33 cellular contexts compared by ENCODE assay signal in genomic region chr1:192603218-192603787, GRCh38. TPM values are rescaled to one million over a fixed set of nuclear protein-coding genes. Genes with fewer than 3 reads are reported as not detected.
A peak's percentile ranks its signal among the peaks of the same experiment; 100 is the strongest.
DNase-seq lines count a peak whose midpoint lies in the region; ATAC-seq and TF ChIP-seq lines count a peak whose summit lies in the region.
"Had no signal": no experiment of that assay in that cellular context is flagged by ENCODE, and none has a peak within 500 bp of the region (broad histone marks: within the 10 kb centered on the region; RNA-seq: fewer than 3 reads in every experiment).

No MANE protein-coding gene starts in this region.

- H3K27me3 ChIP-seq in GM23338 (ENCODE audit: insufficient read depth) (no peaks in the 10 kb centered on the region), osteoblast (ENCODE audit: insufficient read depth, low read length) (no peaks in the 10 kb centered on the region)
- H3K27me3 ChIP-seq: testis had no signal

- no peaks in the 10 kb centered on the region for H3K9me3 ChIP-seq in osteoblast (ENCODE audit: low read depth, low read length)
- H3K9me3 ChIP-seq: lower lobe of right lung, testis had no signal

- H3K4me3 Mint-ChIP-seq in GM23338: no peak overlapping the region
- no peak overlapping the region for H3K4me3 Mint-ChIP-seq in effector memory CD8-positive, alpha-beta T cell
- no peak overlapping the region for H3K4me3 Mint-ChIP-seq in naive thymus-derived CD8-positive, alpha-beta T cell
- H3K4me3 Mint-ChIP-seq: activated naive CD4-positive, alpha-beta T cell treated with anti-CD3 and anti-CD28 coated beads for 36 hours; activated T-helper 1 cell treated with anti-CD3 and anti-CD28 coated beads, Interleukin-12 subunit alpha, Interleukin-12 subunit beta, Interleukin-2, Interleukin-4 antibody, amounts not matched to agents 30 ng/mL and 10 ng/mL and 1 ng/mL, durations not matched to agents 14 hours and 24 hours and 36 hours had no signal

- H4K20me1 ChIP-seq in GM23338 (replicated peaks; ENCODE audit: insufficient read depth) (no peaks in the 10 kb centered on the region), osteoblast (ENCODE audit: insufficient read depth, low read length) (no peaks in the 10 kb centered on the region)

- H3K27ac Mint-ChIP-seq in GM23338: no peak overlapping the region
- peak overlapping the region; percentile 7 to 55 for H3K27ac Mint-ChIP-seq in effector memory CD8-positive, alpha-beta T cell
- H3K27ac Mint-ChIP-seq in naive thymus-derived CD8-positive, alpha-beta T cell: no peak overlapping the region
- H3K27ac Mint-ChIP-seq: activated naive CD4-positive, alpha-beta T cell treated with anti-CD3 and anti-CD28 coated beads for 36 hours; activated T-helper 1 cell treated with anti-CD3 and anti-CD28 coated beads, Interleukin-12 subunit alpha, Interleukin-12 subunit beta, Interleukin-2, Interleukin-4 antibody, amounts not matched to agents 30 ng/mL and 10 ng/mL and 1 ng/mL, durations not matched to agents 14 hours and 24 hours and 36 hours had no signal

- no peaks in the 10 kb centered on the region for H3K4me1 Mint-ChIP-seq in GM23338
- peaks cover 15 to 32% of the 10 kb centered on the region in 2 donors for H3K4me1 Mint-ChIP-seq in effector memory CD8-positive, alpha-beta T cell (ENCODE audit: low read depth in 2 of 2)
- peaks cover 0 to 26% (median 1%) of the 10 kb centered on the region in 4 donors for H3K4me1 Mint-ChIP-seq in naive thymus-derived CD8-positive, alpha-beta T cell

- H3K4me1 ChIP-seq in GM23338 (ENCODE audit: insufficient read depth) (no peaks in the 10 kb centered on the region), osteoblast (ENCODE audit: insufficient read depth, low read length) (no peaks in the 10 kb centered on the region)
- H3K4me1 ChIP-seq: lower lobe of right lung, parathyroid adenoma, testis had no signal

- H3K36me3 ChIP-seq in GM23338 (ENCODE audit: insufficient read depth) (no peaks in the 10 kb centered on the region), osteoblast (ENCODE audit: insufficient read depth, low read length) (no peaks in the 10 kb centered on the region)
- H3K36me3 ChIP-seq: lower lobe of right lung had no signal

- H3K27me3 Mint-ChIP-seq in GM23338 (ENCODE audit: insufficient read depth, low read depth, poor library complexity): no peaks in the 10 kb centered on the region
- no peaks in the 10 kb centered on the region for H3K27me3 Mint-ChIP-seq in effector memory CD8-positive, alpha-beta T cell
- H3K27me3 Mint-ChIP-seq in naive thymus-derived CD8-positive, alpha-beta T cell: peaks cover 0 to 5% (median 0%) of the 10 kb centered on the region in 5 donors

- peak overlapping the region; percentile 45; the same call in 1 of the 2 replicates for H2AFZ ChIP-seq in GM23338
- peak overlapping the region; percentile 34 for H2AFZ ChIP-seq in osteoblast (ENCODE audit: low read length)
- H2AFZ ChIP-seq: parathyroid adenoma had no signal

- no peaks in the 10 kb centered on the region for H3K79me2 ChIP-seq in GM23338 (replicated peaks; ENCODE audit: insufficient read depth)
- no peaks in the 10 kb centered on the region for H3K79me2 ChIP-seq in osteoblast (ENCODE audit: insufficient read depth, low read length)
- H3K79me2 ChIP-seq: parathyroid adenoma had no signal

- POLR2A ChIA-PET in naive thymus-derived CD8-positive, alpha-beta T cell (lab: Charles Lee): no interaction called here

- no peak for ATAC-seq in GM23338
- no peak for ATAC-seq in effector memory CD8-positive, alpha-beta T cell (replicated peaks)
- ATAC-seq in naive thymus-derived CD8-positive, alpha-beta T cell: no peak
- ATAC-seq: activated CD4-positive, CD25-positive, alpha-beta regulatory T cell treated with anti-CD3 and anti-CD28 coated beads, Interleukin-2, amount 50 U/mL, for 24 hours; lower lobe of right lung; stimulated activated naive CD8-positive, alpha-beta T cell treated with anti-CD3 and anti-CD28 coated beads, Interleukin-15, Interleukin-2, amounts not matched to agents 100 U/mL and 50 U/mL, for 24 hours had no signal

- peak; percentile 2 for DNase-seq in NCI-H2029 (lab: John Stamatoyannopoulos, UW)
- DNase-seq in NCI-H2029 treated with DMSO at 0.1 percent for 48 hours (lab: John Stamatoyannopoulos, UW): no peak
- DNase-seq in GM23338 (ENCODE audit: low spot score): no peak
- no peak for DNase-seq in effector memory CD8-positive, alpha-beta T cell
- DNase-seq in osteoblast (ENCODE audit: insufficient read length, low spot score, missing footprints): no peak
- no peak for DNase-seq in activated gamma-delta T cell treated with Interleukin-2 at 50 U/mL for 16 hours
- no peak for DNase-seq in naive thymus-derived CD8-positive, alpha-beta T cell
- no peak for DNase-seq in mesenteric fat pad (ENCODE audit: low spot score)
- DNase-seq: 8988T; activated CD4-positive, alpha-beta T cell treated with anti-CD3 and anti-CD28 coated beads, Interleukin-2, amount 50 U/mL, for 4 hours; activated naive CD4-positive, alpha-beta T cell treated with anti-CD3 and anti-CD28 coated beads for 36 hours; DMS79 treated with DMSO at 0.1 percent for 48 hours; GF-D8; lower lobe of right lung; NCI-H1417; NCI-H446 treated with DMSO at 0.1 percent for 48 hours; NCI-H82; retina; RPMI8226; stimulated activated naive CD8-positive, alpha-beta T cell treated with anti-CD3 and anti-CD28 coated beads, Interleukin-15, Interleukin-2, amounts not matched to agents 100 U/mL and 50 U/mL, for 24 hours; testis had no signal

- H3K36me3 Mint-ChIP-seq in GM23338 (ENCODE audit: low read depth): no peaks in the 10 kb centered on the region
- H3K36me3 Mint-ChIP-seq in effector memory CD8-positive, alpha-beta T cell (ENCODE audit: insufficient read depth): no peaks in the 10 kb centered on the region
- H3K36me3 Mint-ChIP-seq in naive thymus-derived CD8-positive, alpha-beta T cell: no peaks in the 10 kb centered on the region

- no peaks in the 10 kb centered on the region for H3F3A ChIP-seq in GM23338 (replicated peaks; ENCODE audit: low read depth)

- no peaks in the 10 kb centered on the region for H3K9me2 ChIP-seq in GM23338 (ENCODE audit: insufficient read depth)

- no peak overlapping the region for H3K4me2 ChIP-seq in GM23338
- no peak overlapping the region for H3K4me2 ChIP-seq in osteoblast (ENCODE audit: insufficient read depth, low read length)

- H3K27ac ChIP-seq in GM23338 (ENCODE audit: low read depth) (no peak overlapping the region), osteoblast (ENCODE audit: low read depth, low read length) (no peak overlapping the region)
- H3K27ac ChIP-seq: lower lobe of right lung, parathyroid adenoma, skin epidermis, testis had no signal

- no peak overlapping the region for H3K4me3 ChIP-seq in GM23338
- no peak overlapping the region for H3K4me3 ChIP-seq in osteoblast (ENCODE audit: insufficient read depth, low read length)
- H3K4me3 ChIP-seq: lower lobe of right lung, skin epidermis, testis had no signal

- TF ChIP-seq CTCF in GM23338 (conservative IDR thresholded peaks at IDR 0.05; ENCODE audit: low read depth in 2 of 2) (no peak), osteoblast (IDR thresholded peaks at IDR 0.05; ENCODE audit: extremely low read depth, low read depth, low read length) (no peak)

- H3K9me3 Mint-ChIP-seq in GM23338: no peaks in the 10 kb centered on the region
- no peaks in the 10 kb centered on the region for H3K9me3 Mint-ChIP-seq in effector memory CD8-positive, alpha-beta T cell
- H3K9me3 Mint-ChIP-seq in naive thymus-derived CD8-positive, alpha-beta T cell: no peaks in the 10 kb centered on the region
- H3K9me3 Mint-ChIP-seq: activated naive CD4-positive, alpha-beta T cell treated with anti-CD3 and anti-CD28 coated beads for 36 hours; activated T-helper 1 cell treated with anti-CD3 and anti-CD28 coated beads, Interleukin-12 subunit alpha, Interleukin-12 subunit beta, Interleukin-2, Interleukin-4 antibody, amounts not matched to agents 30 ng/mL and 10 ng/mL and 1 ng/mL, durations not matched to agents 14 hours and 24 hours and 36 hours had no signal

RNA-seq across cellular contexts. Expression of gene RGS1, which starts 27.7 kb away (rescaled TPM):
- not detected in 2 replicates for total RNA-seq in GM23338 (2014; rRNA removed; shearing (Covaris generic))
- not detected in 2 replicates for polyA plus RNA-seq in GM23338 (2016; fragmentation: Nextera tagmentation; extraction: Ambion mirVana)
- total RNA-seq in osteoblast: not detected in 2 replicates
- 1 to 10 TPM in 1 of 2 experiments, under 1 TPM in 1; 0.58 to 1.7 TPM for total RNA-seq in naive thymus-derived CD8-positive, alpha-beta T cell
- polyA plus RNA-seq in naive thymus-derived CD8-positive, alpha-beta T cell: 10 to 100 TPM in 1 of 3 donors, 1 to 10 TPM in 2; 3.9 to 37.6 (median 4.8) TPM
- total RNA-seq in mesenteric fat pad: 35.9 TPM
- total RNA-seq: bronchial epithelial cell, endothelial cell of umbilical vein, kidney epithelial cell had no signal
- polyA plus RNA-seq: endothelial cell of umbilical vein, neural cell had no signal

RNA-seq across cellular contexts. Expression of gene RGS13, which starts 32.6 kb away (rescaled TPM):
- not detected in 2 replicates for total RNA-seq in GM23338 (2014; rRNA removed; shearing (Covaris generic))
- not detected in 2 replicates for polyA plus RNA-seq in GM23338 (2016; fragmentation: Nextera tagmentation; extraction: Ambion mirVana)
- total RNA-seq in osteoblast: not detected in 2 replicates
- not detected for total RNA-seq in naive thymus-derived CD8-positive, alpha-beta T cell
- not detected for polyA plus RNA-seq in naive thymus-derived CD8-positive, alpha-beta T cell
- 1.0 TPM for total RNA-seq in mesenteric fat pad
- total RNA-seq: activated naive CD4-positive, alpha-beta T cell treated with anti-CD3 and anti-CD28 coated beads for 36 hours; activated T-helper 1 cell treated with anti-CD3 and anti-CD28 coated beads, Interleukin-12 subunit alpha, Interleukin-12 subunit beta, Interleukin-2, Interleukin-4 antibody, amounts not matched to agents 30 ng/mL and 10 ng/mL and 1 ng/mL, durations not matched to agents 14 hours and 24 hours and 36 hours; bronchial epithelial cell; endothelial cell of umbilical vein; frontal cortex; H4; kidney epithelial cell; SK-MEL-5; T-helper 1 cell treated with Interleukin-12 subunit alpha and Interleukin-12 subunit beta and Interleukin-4 antibody, amounts not matched to agents 30 ng/mL and 1 ng/mL, for 36 hours had no signal
- polyA plus RNA-seq: endothelial cell of umbilical vein, neural cell had no signal

Comparison
In these comparisons a context has a peak if more than half of its experiments do, and no peak if none do; other contexts are left out.
1. H3K27ac Mint-ChIP-seq: peak in effector memory CD8-positive, alpha-beta T cell (2 of 2); none in GM23338 (single experiment) and naive thymus-derived CD8-positive, alpha-beta T cell (0 of 10).
2. RNA of gene RGS1, which starts 27.7 kb away (total RNA-seq): 35.9 TPM in mesenteric fat pad (single experiment); 0.58 to 1.7 TPM in naive thymus-derived CD8-positive, alpha-beta T cell, not detected in GM23338 and not detected in osteoblast; every median in the first group is over 10 times any median in the second.